Comparison of ENCODE assay signal across 1 cellular context in genomic region chr22:17369553-17370035, GRCh38.
TF ChIP-seq lines count a peak whose summit lies in the region.

No MANE protein-coding gene starts in this region.

TF ChIP-seq in GM23338, 12 proteins besides CTCF, POLR2A, EP300 and RAD21 (continued from another document):
- TF ChIP-seq ZNF462 (CRISPR knock-in tag; IDR thresholded peaks at IDR 0.05) (no peak), POLR2AphosphoS5 (IDR thresholded peaks at IDR 0.05; ENCODE audit: low read depth) (no peak), CREB1 (CRISPR knock-in tag; IDR thresholded peaks at IDR 0.05; ENCODE audit: low read depth) (no peak)
